Comparison of ENCODE assay signal across 1 cellular context in genomic region chr2:203835420-203835819, GRCh38.
TF ChIP-seq lines count a peak whose summit lies in the region.

No MANE protein-coding gene starts in this region.

TF ChIP-seq in GM23338, 12 proteins besides CTCF, POLR2A, EP300 and RAD21 (continued from another document):
- TF ChIP-seq REST (IDR thresholded peaks at IDR 0.05; ENCODE audit: unreplicated experiment), result no peak
- TF ChIP-seq ZNF331 (CRISPR knock-in tag; IDR thresholded peaks at IDR 0.05; ENCODE audit: low read depth), result no peak
- no peak for TF ChIP-seq STAT1 (IDR thresholded peaks at IDR 0.05; ENCODE audit: unreplicated experiment)
- TF ChIP-seq NANOG (IDR thresholded peaks at IDR 0.05; ENCODE audit: borderline replicate concordance), result no peak
- TF ChIP-seq EZH2phosphoT487 (IDR thresholded peaks at IDR 0.05; ENCODE audit: unreplicated experiment), result no peak
- TF ChIP-seq POLR2AphosphoS5 (IDR thresholded peaks at IDR 0.05; ENCODE audit: low read depth), result no peak
- no peak for TF ChIP-seq ZNF114 (CRISPR knock-in tag; IDR thresholded peaks at IDR 0.05)
- TF ChIP-seq ZNF462 (CRISPR knock-in tag; IDR thresholded peaks at IDR 0.05), result no peak
- TF ChIP-seq ETS1 (IDR thresholded peaks at IDR 0.05), result no peak
TF ChIP-seq in GM23338: peak in this region for 0.
